ENCODE assay signal across 1 cellular context in the genomic region with DNA sequence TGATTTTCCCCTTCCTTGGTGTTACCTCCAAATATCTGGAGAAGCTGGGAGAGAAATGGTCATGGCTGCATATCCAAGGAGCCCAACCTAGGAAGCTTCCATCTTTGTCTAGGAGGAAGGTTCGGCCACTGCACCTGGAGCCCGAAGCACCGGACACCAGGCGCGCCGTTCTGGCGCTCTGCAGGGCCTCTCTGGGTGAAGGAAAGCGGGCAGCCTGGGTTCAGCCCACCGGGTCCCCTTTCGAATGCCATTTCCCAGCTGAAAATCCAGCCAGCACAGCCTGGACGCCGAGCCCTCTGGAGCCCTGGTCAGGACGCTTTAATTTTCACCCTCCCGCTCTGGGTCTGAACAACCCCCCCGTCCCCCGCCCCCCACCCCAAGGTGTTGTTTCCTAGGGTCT.
TF ChIP-seq lines count a peak whose summit lies in the region.

No MANE protein-coding gene starts in this region.

TF ChIP-seq in H1, 55 proteins besides CTCF, POLR2A, EP300 and RAD21:
- TF ChIP-seq, protein P1, sequence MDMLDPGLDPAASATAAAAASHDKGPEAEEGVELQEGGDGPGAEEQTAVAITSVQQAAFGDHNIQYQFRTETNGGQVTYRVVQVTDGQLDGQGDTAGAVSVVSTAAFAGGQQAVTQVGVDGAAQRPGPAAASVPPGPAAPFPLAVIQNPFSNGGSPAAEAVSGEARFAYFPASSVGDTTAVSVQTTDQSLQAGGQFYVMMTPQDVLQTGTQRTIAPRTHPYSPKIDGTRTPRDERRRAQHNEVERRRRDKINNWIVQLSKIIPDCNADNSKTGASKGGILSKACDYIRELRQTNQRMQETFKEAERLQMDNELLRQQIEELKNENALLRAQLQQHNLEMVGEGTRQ (IDR thresholded peaks at IDR 0.05; ENCODE audit: low read length), result no peak
- TF ChIP-seq YY1 (IDR thresholded peaks at IDR 0.05; ENCODE audit: low read depth, low read length) (no peak; the same call in 1 of the 2 replicates), MAFK (IDR thresholded peaks at IDR 0.05; ENCODE audit: low read depth, low read length) (no peak), POLR2AphosphoS5 (IDR thresholded peaks at IDR 0.05; ENCODE audit: low read depth, low read length) (no peak), RXRA (IDR thresholded peaks at IDR 0.05; ENCODE audit: insufficient read depth, low read depth, low read length) (no peak), SIX5 (IDR thresholded peaks at IDR 0.05; ENCODE audit: low read depth, low read length) (no peak), EZH2 (IDR thresholded peaks at IDR 0.05; ENCODE audit: low read depth, low read length, severe bottlenecking) (no peak), BCL11A (IDR thresholded peaks at IDR 0.05; ENCODE audit: low read depth in 2 of 2, low read length in 2 of 2) (no peak), POU5F1 (IDR thresholded peaks at IDR 0.05; ENCODE audit: low read depth, low read length) (no peak), BRCA1 (IDR thresholded peaks at IDR 0.05; ENCODE audit: low read depth, low read length) (no peak)
TF ChIP-seq in H1: peak in this region for 0.
